ENCODE assay signal across 10 cellular contexts in genomic region chr10:6009159-6009558, GRCh38. TPM values are rescaled to one million over a fixed set of nuclear protein-coding genes. Genes with fewer than 3 reads are reported as not detected.
DNase-seq lines count a peak whose midpoint lies in the region; ATAC-seq and TF ChIP-seq lines count a peak whose summit lies in the region.
"Had no signal": no experiment of that assay in that cellular context is flagged by ENCODE, and none has a peak within 500 bp of the region (broad histone marks: within the 10 kb centered on the region; RNA-seq: fewer than 3 reads in every experiment).

No MANE protein-coding gene starts in this region.

- H3K36me3 Mint-ChIP-seq in chondrocyte (ENCODE audit: low read depth): peaks cover 5% of the 10 kb centered on the region

- peaks cover 33% of the 10 kb centered on the region for H3K27me3 Mint-ChIP-seq in chondrocyte (ENCODE audit: low read depth)

- H3K4me3 Mint-ChIP-seq in chondrocyte (ENCODE audit: unreplicated experiment): no peak overlapping the region

- ATAC-seq in omental fat pad (ENCODE audit: low FRiP score): peak; percentile 85

- peaks cover 17% of the 10 kb centered on the region for H3K9me3 Mint-ChIP-seq in chondrocyte (ENCODE audit: low read depth)

- no peak overlapping the region for H3K27ac Mint-ChIP-seq in chondrocyte (ENCODE audit: unreplicated experiment)

- TF ChIP-seq CTCF in omental fat pad (IDR thresholded peaks at IDR 0.05) (no peak), chondrocyte (IDR thresholded peaks at IDR 0.05) (no peak)

- no peaks in the 10 kb centered on the region for H3K4me1 Mint-ChIP-seq in chondrocyte (ENCODE audit: low read depth)

- DNase-seq in AG08396 (ENCODE audit: low spot score): peak; percentile 47
- DNase-seq in NCI-H226: peak; percentile 73
- peak; percentile 31 for DNase-seq in dedifferentiated amniotic fluid mesenchymal stem cell (ENCODE audit: extremely low spot score)
- no peak for DNase-seq in omental fat pad (ENCODE audit: low spot score)
- no peak for DNase-seq in chondrocyte (ENCODE audit: low spot score)
- no peak for DNase-seq in NCI-H1694 (lab: John Stamatoyannopoulos, UW)
- DNase-seq in RKO (ENCODE audit: low spot score): no peak
- DNase-seq in GM19238 (ENCODE audit: insufficient read length, low spot score): no peak
- DNase-seq: NCI-H2081 treated with DMSO at 0.1 percent for 48 hours, PC-9 had no signal

RNA-seq across cellular contexts. Expression of gene IL15RA, which starts 31.8 kb away (rescaled TPM):
- 10 to 100 TPM; 18.7 to 71.6 (median 26.8) TPM for total RNA-seq in omental fat pad
- 0.56 to 0.65 TPM in 2 of 3 replicates, not detected in the other for total RNA-seq in chondrocyte

RNA-seq across cellular contexts. Expression of gene IL2RA, which starts 53.0 kb away (rescaled TPM):
- total RNA-seq in omental fat pad: 10 to 100 TPM in 1 of 4 donors, 1 to 10 TPM in 2, under 1 TPM in 1; 0.69 to 25.0 (median 7.1) TPM
- not detected in 3 replicates for total RNA-seq in chondrocyte
- total RNA-seq: PC-9 had no signal

Comparison
In these comparisons a context has a peak if more than half of its experiments do, and no peak if none do; other contexts are left out.
1. DNase-seq: peak in AG08396 (single experiment), NCI-H226 (single experiment) and dedifferentiated amniotic fluid mesenchymal stem cell (single experiment); none in omental fat pad (single experiment), chondrocyte (single experiment), NCI-H1694 (single experiment), RKO (single experiment) and GM19238 (single experiment).
2. RNA of gene IL15RA, which starts 31.8 kb away (total RNA-seq): 18.7 to 71.6 TPM in omental fat pad; 0.56 to 0.65 TPM in chondrocyte; every median in the first group is over 10 times any median in the second.